ENCODE assay signal across 8 cellular contexts in the genomic region with DNA sequence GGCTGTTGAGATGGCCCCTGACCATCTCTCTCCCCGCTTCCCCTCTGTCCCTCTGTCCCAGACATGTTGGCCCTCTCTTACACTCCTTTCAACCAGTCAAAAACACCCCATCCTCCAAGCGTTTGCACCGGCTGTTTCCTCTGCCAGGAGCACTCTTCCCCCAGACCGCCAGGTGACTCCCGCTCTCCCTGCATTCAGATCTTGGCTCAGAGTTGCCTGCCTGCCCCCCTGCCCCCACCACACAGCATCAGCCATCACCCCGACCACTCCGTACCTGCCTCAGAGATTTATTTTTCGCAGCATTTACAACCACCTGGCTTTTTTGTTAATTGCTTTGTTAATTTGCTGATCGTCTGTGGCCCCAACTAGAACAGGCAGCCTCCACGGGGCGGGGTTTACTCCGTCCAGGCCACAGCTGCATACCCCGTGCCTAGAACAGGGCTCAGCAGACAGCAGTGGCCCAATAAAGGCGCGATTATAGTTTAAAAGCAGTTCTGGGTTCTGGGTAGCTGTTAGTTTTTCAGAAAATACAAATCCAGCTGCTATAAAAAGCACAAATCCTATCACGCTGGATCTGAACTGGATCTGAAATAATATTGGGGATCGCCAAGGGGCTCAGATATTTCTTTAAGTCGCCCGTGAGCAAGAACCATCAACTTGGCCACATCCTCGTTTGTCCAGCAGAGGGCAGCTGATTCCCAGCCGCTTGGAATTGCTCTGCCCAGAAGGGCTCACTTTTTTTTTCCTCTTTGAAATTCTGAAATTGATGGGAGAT.
DNase-seq lines count a peak whose midpoint lies in the region; ATAC-seq and TF ChIP-seq lines count a peak whose summit lies in the region.

No MANE protein-coding gene starts in this region.

- H3K9me2 ChIP-seq in OCI-LY1 (ENCODE audit: low read depth, low read length) = no peaks in the 10 kb centered on the region

- no peaks in the 10 kb centered on the region for H3K9me3 ChIP-seq in OCI-LY1 (ENCODE audit: low read length)
- no peaks in the 10 kb centered on the region for H3K9me3 ChIP-seq in right cardiac atrium (ENCODE audit: control insufficient read depth, low read length)
- H3K9me3 ChIP-seq in sigmoid colon = no peaks in the 10 kb centered on the region

- intact Hi-C loops in right cardiac atrium (cut with DNase I) = loop anchor here (1.0 to 5.0 kb wide), 3 partner anchors 445 to 448 kb away; no protein-coding TSS in a partner anchor
- intact Hi-C loops in sigmoid colon (cut with DNase I) = loop anchor here (1.0 kb wide), 1 partner anchor 448 kb away; no protein-coding TSS in a partner anchor

- H3K4me1 ChIP-seq in OCI-LY1 (ENCODE audit: insufficient read depth, low read length, severe bottlenecking) = no peaks in the 10 kb centered on the region
- H3K4me1 ChIP-seq in right cardiac atrium (ENCODE audit: control insufficient read depth, insufficient read depth, low read length) = no peaks in the 10 kb centered on the region
- peaks cover 0 to 21% (median 8%) of the 10 kb centered on the region in 4 donors for H3K4me1 ChIP-seq in sigmoid colon

- H4K20me1 ChIP-seq in OCI-LY1 (ENCODE audit: insufficient read depth, low read length) = no peaks in the 10 kb centered on the region

- ATAC-seq in right cardiac atrium = peak in 1 of 2 donors; percentile 52
- ATAC-seq in HG03432 (IDR thresholded peaks at IDR 0.05; ENCODE audit: unreplicated experiment) = no peak

- H3K9ac ChIP-seq in OCI-LY1 (ENCODE audit: low read length) = no peak overlapping the region

- TF ChIP-seq CTCF in C4-2B (conservative IDR thresholded peaks at IDR 0.05) (peak; percentile 91), OCI-LY1 (IDR thresholded peaks at IDR 0.05; ENCODE audit: low read length) (peak; percentile 71), sigmoid colon (IDR thresholded peaks at IDR 0.05) (peak; percentile 46 to 85 (median 78))

- no peak for TF ChIP-seq POLR2A in sigmoid colon (IDR thresholded peaks at IDR 0.05)

- no peak overlapping the region for H3K4me2 ChIP-seq in OCI-LY1 (ENCODE audit: low read length)

- WGBS in right cardiac atrium = 46% methylated on average over 21 of the region's 21 CpGs
- 40 to 50% methylated on average over 21 of the region's 21 CpGs for WGBS in sigmoid colon, 2 donors

- H3K4me3 ChIP-seq in OCI-LY1 (ENCODE audit: low read depth, low read length, poor library complexity, severe bottlenecking) (no peak overlapping the region), right cardiac atrium (ENCODE audit: low read length) (no peak overlapping the region), sigmoid colon (no peak overlapping the region)

- H2AFZ ChIP-seq in OCI-LY1 (ENCODE audit: low read length) = no peak overlapping the region

- no peaks in the 10 kb centered on the region for H3K79me2 ChIP-seq in OCI-LY1 (ENCODE audit: insufficient read depth, low read length)

- no peaks in the 10 kb centered on the region for H3F3A ChIP-seq in OCI-LY1 (ENCODE audit: insufficient read depth, low read length)

- H3K36me3 ChIP-seq in OCI-LY1 (ENCODE audit: insufficient read depth, low read length) (no peaks in the 10 kb centered on the region), sigmoid colon (no peaks in the 10 kb centered on the region)

- no peak for TF ChIP-seq EP300 in sigmoid colon (IDR thresholded peaks at IDR 0.05)

- H3K27me3 ChIP-seq in OCI-LY1 (ENCODE audit: insufficient read depth, low read length) = peaks cover 3% of the 10 kb centered on the region; the same call in 1 of the 2 replicates
- H3K27me3 ChIP-seq in right cardiac atrium (ENCODE audit: control insufficient read depth, insufficient read depth) = no peaks in the 10 kb centered on the region
- no peaks in the 10 kb centered on the region for H3K27me3 ChIP-seq in sigmoid colon

- H3K27ac ChIP-seq in C4-2B = no peak overlapping the region
- H3K27ac ChIP-seq in OCI-LY1 (ENCODE audit: low read depth, low read length, poor library complexity, severe bottlenecking) = no peak overlapping the region
- H3K27ac ChIP-seq in right cardiac atrium (ENCODE audit: low read length) = no peak overlapping the region
- no peak overlapping the region for H3K27ac ChIP-seq in sigmoid colon

- DNase-seq in HCEC 1CT (peak; percentile 57), amniotic epithelial cell (ENCODE audit: low read depth) (peak; percentile 71), right cardiac atrium (peak; percentile 64 to 85 (median 81)), sigmoid colon (peak; percentile 89), NCI-H774 (lab: John Stamatoyannopoulos, UW) (no peak)
